Comparison of ENCODE assay signal across 18 cellular contexts in the genomic region with DNA sequence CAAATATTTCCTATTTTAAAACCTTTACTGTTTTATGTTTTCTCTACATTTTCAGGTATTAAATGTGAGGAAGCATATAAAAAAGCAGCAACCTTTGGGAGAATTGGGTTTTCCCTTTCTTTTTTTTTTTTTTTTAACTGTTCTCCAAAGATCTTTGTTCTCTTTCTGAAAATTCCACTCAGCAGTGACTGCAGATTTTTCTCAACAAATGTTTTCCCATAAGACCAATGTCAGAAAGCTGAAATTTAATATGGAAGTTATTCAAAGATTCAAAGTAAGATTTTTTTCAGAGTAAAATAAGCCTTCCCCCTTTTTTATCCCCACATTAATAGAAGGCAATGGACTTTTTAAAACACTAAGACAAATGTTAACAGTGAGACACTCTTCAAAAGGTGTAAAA.
DNase-seq lines count a peak whose midpoint lies in the region; ATAC-seq, FAIRE-seq and TF ChIP-seq lines count a peak whose summit lies in the region.
"Had no signal": no experiment of that assay in that cellular context is flagged by ENCODE, and none has a peak within 500 bp of the region (broad histone marks: within the 10 kb centered on the region; RNA-seq: fewer than 3 reads in every experiment).

No MANE protein-coding gene starts in this region.

- H3K9me3 ChIP-seq in SK-N-SH (no peaks in the 10 kb centered on the region), SJSA1 (replicated peaks) (0 out of 2 replicates have a peak, but pooled peaks cover 2% of the 10 kb centered on the region), keratinocyte (ENCODE audit: control insufficient read depth, low read depth, low read length) (no peaks in the 10 kb centered on the region), subcutaneous abdominal adipose tissue (ENCODE audit: control insufficient read depth in 5 of 5, low read length in 5 of 5) (peaks cover 0 to 2% (median 0%) of the 10 kb centered on the region in 5 donors), psoas muscle (no peaks in the 10 kb centered on the region)

- dilution Hi-C loops in keratinocyte (cut with MboI; ENCODE audit: extremely low pct_ligation_motif_present, low sequenced_read_pairs): no loop called here

- H3K4me2 ChIP-seq in SK-N-SH (0 out of 2 replicates have a peak overlapping the region, but pooled peaks have one; percentile 3), keratinocyte (ENCODE audit: control insufficient read depth, extremely low read depth, insufficient read depth, low read depth, low read length) (no peak overlapping the region)

- TF ChIP-seq EP300 in SK-N-SH (IDR thresholded peaks at IDR 0.05; ENCODE audit: borderline replicate concordance in 1 of 2, low read depth in 1 of 2, low read length in 1 of 2): no peak

- H3K27ac ChIP-seq in SK-N-SH (ENCODE audit: low read depth in 2 of 2, low read length in 1 of 2): peak overlapping the region; percentile 16 to 97; a peak in 3 of 4 replicates
- H3K27ac ChIP-seq in SJSA1: peak overlapping the region; percentile 61; the same call in 1 of the 2 replicates
- peak overlapping the region; percentile 89 for H3K27ac ChIP-seq in keratinocyte (ENCODE audit: control insufficient read depth, insufficient read depth, low read length)
- peak overlapping the region; percentile 42 for H3K27ac ChIP-seq in subcutaneous abdominal adipose tissue (ENCODE audit: low read depth, low read length)
- H3K27ac ChIP-seq in psoas muscle: no peak overlapping the region
- H3K27ac ChIP-seq: 22Rv1 had no signal

- H3K36me3 ChIP-seq in SK-N-SH (replicated peaks in 1 of 2; ENCODE audit: control insufficient read depth in 1 of 2, insufficient read depth in 2 of 2, low read length in 1 of 2) (peaks cover 3 to 11% of the 10 kb centered on the region in 2 experiments), SJSA1 (no peaks in the 10 kb centered on the region), keratinocyte (ENCODE audit: control insufficient read depth in 2 of 2, extremely low read depth in 1 of 2, insufficient read depth in 2 of 2, low read length in 2 of 2) (no peaks in the 10 kb centered on the region), subcutaneous abdominal adipose tissue (ENCODE audit: control insufficient read depth in 5 of 5, insufficient read depth in 5 of 5, low read length in 5 of 5) (no peaks in the 10 kb centered on the region), psoas muscle (ENCODE audit: insufficient read depth in 1 of 2, low read depth in 1 of 2) (no peaks in the 10 kb centered on the region)

- no peaks in the 10 kb centered on the region for H3K9me2 ChIP-seq in SK-N-SH

- POLR2A ChIA-PET in SK-N-SH (lab: Yijun Ruan, JAX): no interaction called here

- peaks cover 70% of the 10 kb centered on the region for H3F3A ChIP-seq in SK-N-SH (replicated peaks; ENCODE audit: insufficient read depth)

- H3K4me1 ChIP-seq in SK-N-SH (ENCODE audit: control insufficient read depth in 1 of 2, insufficient read depth in 2 of 2, low read depth in 1 of 2, low read length in 1 of 2) (peaks cover 0 to 67% of the 10 kb centered on the region in 2 experiments; a peak in 3 of 4 replicates), SJSA1 (replicated peaks) (peaks cover 35% of the 10 kb centered on the region), keratinocyte (ENCODE audit: control insufficient read depth, extremely low read depth, insufficient read depth, low read length) (peaks cover 58% of the 10 kb centered on the region), subcutaneous abdominal adipose tissue (ENCODE audit: control insufficient read depth in 5 of 5, insufficient read depth in 5 of 5, low read length in 5 of 5) (peaks cover 2 to 32% (median 20%) of the 10 kb centered on the region in 5 donors), psoas muscle (no peaks in the 10 kb centered on the region)

- H3K79me2 ChIP-seq in SK-N-SH (ENCODE audit: insufficient read depth) (peaks cover 41% of the 10 kb centered on the region), keratinocyte (ENCODE audit: control insufficient read depth, insufficient read depth, low read length) (no peaks in the 10 kb centered on the region)

- intact Hi-C loops in psoas muscle (cut with DNase I): no loop called here

- no peaks in the 10 kb centered on the region for H3K9me1 ChIP-seq in keratinocyte (ENCODE audit: control insufficient read depth, extremely low read depth, insufficient read depth, low read length)

- CTCF ChIA-PET in SK-N-SH (lab: Yijun Ruan, JAX): interaction anchor here (1.0 to 1.2 kb wide), 4 partner anchors 10 to 289 kb away, joined by 3 to 4 read pairs (median 3); no protein-coding TSS in a partner anchor

- TF ChIP-seq RAD21 in SK-N-SH (IDR thresholded peaks at IDR 0.05; ENCODE audit: low read length): no peak

- TF ChIP-seq CTCF in SK-N-SH (IDR thresholded peaks at IDR 0.05): no peak
- TF ChIP-seq CTCF in keratinocyte (optimal IDR thresholded peaks at IDR 0.05 in 1 of 3, IDR thresholded peaks at IDR 0.05 in 1 of 3, conservative IDR thresholded peaks at IDR 0.05 in 1 of 3; ENCODE audit: extremely low read depth in 1 of 3, insufficient read depth in 2 of 3, low read length in 3 of 3): no peak
- TF ChIP-seq CTCF in psoas muscle (IDR thresholded peaks at IDR 0.05): no peak

- H3K27me3 ChIP-seq in SK-N-SH (ENCODE audit: insufficient read depth): no peaks in the 10 kb centered on the region
- H3K27me3 ChIP-seq in SJSA1 (replicated peaks): no peaks in the 10 kb centered on the region
- H3K27me3 ChIP-seq in keratinocyte (ENCODE audit: control insufficient read depth, extremely low read depth, insufficient read depth, low read length): no peaks in the 10 kb centered on the region
- H3K27me3 ChIP-seq in subcutaneous abdominal adipose tissue (ENCODE audit: control insufficient read depth in 5 of 5, insufficient read depth in 4 of 5, low read length in 5 of 5): no peaks in the 10 kb centered on the region
- H3K27me3 ChIP-seq in psoas muscle (ENCODE audit: insufficient read depth in 3 of 3, low read length in 2 of 3): no peaks in the 10 kb centered on the region

- peak overlapping the region; percentile 38; the same call in 1 of the 2 replicates for H3K9ac ChIP-seq in SK-N-SH
- no peak overlapping the region for H3K9ac ChIP-seq in keratinocyte (ENCODE audit: control insufficient read depth, extremely low read depth, insufficient read depth, low read length)
- peak overlapping the region in 1 of 5 donors; percentile 11 for H3K9ac ChIP-seq in subcutaneous abdominal adipose tissue (ENCODE audit: low read length in 5 of 5)

- H2AFZ ChIP-seq in SK-N-SH (ENCODE audit: low read depth) (no peak overlapping the region), keratinocyte (ENCODE audit: control insufficient read depth, low read length) (no peak overlapping the region)

- DNase-seq in SK-N-SH: no peak
- DNase-seq in SJSA1 (ENCODE audit: low read depth in 1 of 2, low spot score in 2 of 2): no peak
- no peak for DNase-seq in keratinocyte (ENCODE audit: low read depth, low spot score)
- DNase-seq in GOT3 (lab: John Stamatoyannopoulos, UW): no peak
- no peak for DNase-seq in psoas muscle
- DNase-seq in NCI-H748 treated with DMSO at 0.1 percent for 48 hours (lab: John Stamatoyannopoulos, UW): no peak
- DNase-seq: C1 segment of cervical spinal cord, DMS153, KBM-7, NCI-H1092, NCI-H226, NCI-H526 had no signal

- ATAC-seq in SK-N-SH treated with all-trans-retinoic acid at 6 μM for 48 hours: no peak
- ATAC-seq in psoas muscle: no peak
- ATAC-seq: Right ventricle myocardium inferior had no signal

- H4K20me1 ChIP-seq in SK-N-SH (ENCODE audit: insufficient read depth) (no peaks in the 10 kb centered on the region), keratinocyte (ENCODE audit: control insufficient read depth, extremely low read depth, insufficient read depth, low read length) (no peaks in the 10 kb centered on the region)

- H3K4me3 ChIP-seq in SK-N-SH (ENCODE audit: low read depth in 2 of 2, low read length in 1 of 2): no peak overlapping the region
- H3K4me3 ChIP-seq in SJSA1: no peak overlapping the region
- no peak overlapping the region for H3K4me3 ChIP-seq in keratinocyte (ENCODE audit: control insufficient read depth in 2 of 3, extremely low read depth in 1 of 3, insufficient read depth in 2 of 3, low read depth in 1 of 3, low read length in 3 of 3)
- H3K4me3 ChIP-seq in subcutaneous abdominal adipose tissue (ENCODE audit: low read depth in 1 of 5, low read length in 5 of 5): no peak overlapping the region
- H3K4me3 ChIP-seq in psoas muscle: no peak overlapping the region

- no peak for FAIRE-seq in keratinocyte (lab: Jason Lieb, UNC)
- FAIRE-seq: GM18507, HTR-8/SVneo had no signal

TF ChIP-seq in SK-N-SH, 30 proteins besides CTCF, POLR2A, EP300 and RAD21 (continues in another document):
- TF ChIP-seq GATA2 (CRISPR knock-in tag; IDR thresholded peaks at IDR 0.05): no peak
- no peak for TF ChIP-seq TEAD4 (IDR thresholded peaks at IDR 0.05; ENCODE audit: borderline replicate concordance, insufficient read depth)
- TF ChIP-seq SIN3A (IDR thresholded peaks at IDR 0.05; ENCODE audit: borderline replicate concordance, low read depth, low read length): no peak
- TF ChIP-seq PBX3 (IDR thresholded peaks at IDR 0.05): no peak
- no peak for TF ChIP-seq MEF2A (IDR thresholded peaks at IDR 0.05; ENCODE audit: borderline replicate concordance, low read depth)

TF ChIP-seq in SK-N-SH treated with all-trans-retinoic acid at 6 μM for 48 hours, 23 proteins besides CTCF, POLR2A, EP300 and RAD21 (continues in another document):
- TF ChIP-seq PPARA (CRISPR knock-in tag; IDR thresholded peaks at IDR 0.05; ENCODE audit: borderline replicate concordance) (no peak), CSRNP3 (CRISPR knock-in tag; IDR thresholded peaks at IDR 0.05) (no peak)
